ENCODE assay signal across 8 cellular contexts in the genomic region with DNA sequence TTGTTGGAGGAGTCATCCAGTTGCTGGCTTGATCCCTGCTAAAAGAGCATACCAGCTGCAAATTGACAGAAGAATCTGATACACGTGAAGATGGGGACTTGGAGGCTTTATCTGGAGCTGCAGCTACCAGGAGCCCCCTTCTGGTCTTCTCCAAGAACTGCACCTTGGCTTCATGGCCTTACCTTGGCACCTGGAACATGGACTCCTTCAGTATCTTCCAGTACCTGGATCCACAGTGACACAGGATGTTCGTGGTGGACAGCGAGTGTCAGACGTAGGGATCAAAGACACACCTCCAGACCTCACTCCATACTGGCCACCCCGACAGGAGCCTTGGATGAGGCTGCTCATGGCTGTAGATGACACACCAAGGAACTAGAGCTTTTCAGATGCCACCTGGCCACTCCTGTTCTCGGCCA. TPM values are rescaled to one million over a fixed set of nuclear protein-coding genes. Genes with fewer than 3 reads are reported as not detected.
DNase-seq lines count a peak whose midpoint lies in the region; ATAC-seq and TF ChIP-seq lines count a peak whose summit lies in the region.

No MANE protein-coding gene starts in this region.

- H3K36me3 Mint-ChIP-seq in activated B cell treated with CpG ODN at 0.5 μM for 24 hours (ENCODE audit: low read depth), result no peaks in the 10 kb centered on the region
- H3K36me3 Mint-ChIP-seq in central memory CD8-positive, alpha-beta T cell (ENCODE audit: insufficient read depth), result no peaks in the 10 kb centered on the region

- intact Hi-C loops in activated B cell treated with CpG ODN at 0.5 μM for 24 hours (cut with micrococcal nuclease), result loop anchor here (1.0 kb wide), 4 partner anchors 25 to 138 kb away; no protein-coding TSS in a partner anchor

- peak; percentile 97 for ATAC-seq in activated B cell treated with CpG ODN at 0.5 μM for 24 hours (ENCODE audit: low read depth)
- ATAC-seq in central memory CD8-positive, alpha-beta T cell (replicated peaks; ENCODE audit: extremely low read depth, poor library complexity, severe bottlenecking), result peak; percentile 70
- peak; percentile 99 for ATAC-seq in left lobe of liver
- ATAC-seq in HG02763 (IDR thresholded peaks at IDR 0.05; ENCODE audit: unreplicated experiment), result no peak

- H3K27me3 Mint-ChIP-seq in activated B cell treated with CpG ODN at 0.5 μM for 24 hours, result peaks cover 2% of the 10 kb centered on the region
- no peaks in the 10 kb centered on the region for H3K27me3 Mint-ChIP-seq in central memory CD8-positive, alpha-beta T cell

- H3K9me3 Mint-ChIP-seq in activated B cell treated with CpG ODN at 0.5 μM for 24 hours, result peaks cover 2% of the 10 kb centered on the region
- no peaks in the 10 kb centered on the region for H3K9me3 Mint-ChIP-seq in central memory CD8-positive, alpha-beta T cell

- H3K27ac Mint-ChIP-seq in activated B cell treated with CpG ODN at 0.5 μM for 24 hours, result no peak overlapping the region
- H3K27ac Mint-ChIP-seq in central memory CD8-positive, alpha-beta T cell (ENCODE audit: low read depth), result no peak overlapping the region

- H3K4me3 Mint-ChIP-seq in activated B cell treated with CpG ODN at 0.5 μM for 24 hours, result no peak overlapping the region
- H3K4me3 Mint-ChIP-seq in central memory CD8-positive, alpha-beta T cell, result no peak overlapping the region

- DNase-seq in AG08396 (ENCODE audit: low spot score) (peak; percentile 67), H4 (ENCODE audit: low spot score) (peak; percentile 62), NCI-H345 (lab: John Stamatoyannopoulos, UW) (peak; percentile 73), activated B cell treated with CpG ODN at 0.5 μM for 24 hours (peak; percentile 32), left lobe of liver (ENCODE audit: low spot score) (peak; percentile 75)
- DNase-seq in central memory CD8-positive, alpha-beta T cell (ENCODE audit: low spot score in 2 of 2), result peak; percentile 31 to 56
- peak in 2 of 3 donors; percentile 17 to 49 for DNase-seq in stimulated activated CD4-positive, alpha-beta T cell treated with anti-CD3 and anti-CD28 coated beads, TNF-alpha, amount 100 ng/mL, for 48 hours (ENCODE audit: low read depth in 3 of 3)

- POLR2A ChIA-PET in activated B cell treated with CpG ODN at 0.5 μM for 24 hours (lab: Charles Lee), result interaction anchor here (0.6 to 1.6 kb wide), 2 partner anchors 35 to 77 kb away, joined by 4 to 7 read pairs; no protein-coding TSS in a partner anchor

- no peak for TF ChIP-seq CTCF in activated B cell treated with CpG ODN at 0.5 μM for 24 hours (IDR thresholded peaks at IDR 0.05)

- H3K4me1 Mint-ChIP-seq in activated B cell treated with CpG ODN at 0.5 μM for 24 hours, result peaks cover 5% of the 10 kb centered on the region
- H3K4me1 Mint-ChIP-seq in central memory CD8-positive, alpha-beta T cell, result no peaks in the 10 kb centered on the region

- CTCF ChIA-PET in activated B cell treated with CpG ODN at 0.5 μM for 24 hours (lab: Charles Lee), result interaction anchor here (0.6 to 7.9 kb wide), 27 partner anchors 8 to 739 kb away, joined by 3 to 138 read pairs (median 5); no protein-coding TSS in a partner anchor

RNA-seq across cellular contexts. Expression of a gene that starts 9.9 kb away (rescaled TPM):
- total RNA-seq in H4 (2014; rRNA removed; shearing (Covaris generic)), result not detected in 2 replicates
- total RNA-seq in activated B cell treated with CpG ODN at 0.5 μM for 24 hours, result not detected in 2 replicates
- total RNA-seq in left lobe of liver, result not detected

RNA-seq across cellular contexts. Expression of a gene that starts 15.3 kb away (rescaled TPM):
- 4.9 and 5.7 TPM in 2 replicates for total RNA-seq in H4 (2014; rRNA removed; shearing (Covaris generic))
- total RNA-seq in activated B cell treated with CpG ODN at 0.5 μM for 24 hours (5.2 and 7.0 TPM in 2 replicates), left lobe of liver (2.3 TPM)
